Comparison of ENCODE assay signal across 11 cellular contexts in genomic region chr22:46081036-46081830, GRCh38.
A peak's percentile ranks its signal among the peaks of the same experiment; 100 is the strongest.
DNase-seq lines count a peak whose midpoint lies in the region; ATAC-seq, FAIRE-seq and TF ChIP-seq lines count a peak whose summit lies in the region.
"Had no signal": no experiment of that assay in that cellular context is flagged by ENCODE, and none has a peak within 500 bp of the region (broad histone marks: within the 10 kb centered on the region; RNA-seq: fewer than 3 reads in every experiment).

No MANE protein-coding gene starts in this region.

- peaks cover 39% of the 10 kb centered on the region for H3K36me3 ChIP-seq in adipocyte (ENCODE audit: control insufficient read depth, insufficient read depth, low read length, severe bottlenecking)
- H3K36me3 ChIP-seq in psoas muscle (ENCODE audit: insufficient read depth in 1 of 2, low read depth in 1 of 2) = peaks cover 0 to 8% of the 10 kb centered on the region in 2 donors
- H3K36me3 ChIP-seq: cardiac muscle cell had no signal

- H3K4me1 Mint-ChIP-seq in glutamatergic neuron (ENCODE audit: low read depth, unreplicated experiment) = no peaks in the 10 kb centered on the region

- H3K27ac ChIP-seq in C4-2B (peak overlapping the region; percentile 100), psoas muscle (peak overlapping the region; percentile 98)
- H3K27ac ChIP-seq: cardiac muscle cell had no signal

- H3K4me3 ChIP-seq in adipocyte (ENCODE audit: low read length) (peak overlapping the region; percentile 100), psoas muscle (peak overlapping the region; percentile 95)
- H3K4me3 ChIP-seq: cardiac muscle cell had no signal

- no peaks in the 10 kb centered on the region for H3K27me3 ChIP-seq in adipocyte (replicated peaks; ENCODE audit: control insufficient read depth, insufficient read depth, low read length)
- H3K27me3 ChIP-seq in psoas muscle (ENCODE audit: insufficient read depth in 3 of 3, low read length in 2 of 3) = no peaks in the 10 kb centered on the region

- no peak overlapping the region for H3K4me3 Mint-ChIP-seq in glutamatergic neuron (ENCODE audit: unreplicated experiment)

- TF ChIP-seq CTCF in C4-2B (conservative IDR thresholded peaks at IDR 0.05) (no peak), glutamatergic neuron (IDR thresholded peaks at IDR 0.05; ENCODE audit: partially characterized antibody, unreplicated experiment) (no peak), psoas muscle (IDR thresholded peaks at IDR 0.05) (no peak)

- H3K9ac ChIP-seq in adipocyte (ENCODE audit: low read length) = peak overlapping the region; percentile 100

- peaks cover 1% of the 10 kb centered on the region for H3K9me3 Mint-ChIP-seq in glutamatergic neuron (ENCODE audit: unreplicated experiment)

- H3K4me1 ChIP-seq in adipocyte (ENCODE audit: control insufficient read depth, insufficient read depth, low read length) (peaks cover 53% of the 10 kb centered on the region), psoas muscle (peaks cover 78% of the 10 kb centered on the region)

- intact Hi-C loops in psoas muscle (cut with DNase I) = no loop called here

- no peak for FAIRE-seq in HTR-8/SVneo (lab: Jason Lieb, UNC)

- H3K27ac Mint-ChIP-seq in glutamatergic neuron (ENCODE audit: unreplicated experiment) = no peak overlapping the region

- H3K27me3 Mint-ChIP-seq in glutamatergic neuron (ENCODE audit: unreplicated experiment) = peaks cover 5% of the 10 kb centered on the region

- H3K9me3 ChIP-seq in adipocyte (ENCODE audit: control insufficient read depth, low read length) = no peaks in the 10 kb centered on the region
- no peaks in the 10 kb centered on the region for H3K9me3 ChIP-seq in psoas muscle

- no peaks in the 10 kb centered on the region for H3K36me3 Mint-ChIP-seq in glutamatergic neuron (ENCODE audit: unreplicated experiment)

- DNase-seq in adipocyte (ENCODE audit: low read depth) (no peak), glutamatergic neuron (peak; percentile 12), psoas muscle (peak; percentile 32 to 62), HTR-8/SVneo (ENCODE audit: insufficient read length, low spot score) (no peak), SW480 (ENCODE audit: low spot score) (no peak), DMS114 treated with DMSO at 0.1 percent for 48 hours (lab: John Stamatoyannopoulos, UW; ENCODE audit: unreplicated experiment) (no peak)
- DNase-seq: activated CD4-positive, alpha-beta T cell treated with anti-CD3 and anti-CD28 coated beads for 48 hours; midbrain had no signal

- 18 to 41% (median 19%) methylated on average over 25 of the region's 25 CpGs for WGBS in psoas muscle, 3 donors

- ATAC-seq in psoas muscle = no peak
- no peak for ATAC-seq in HG02840 (IDR thresholded peaks at IDR 0.05; ENCODE audit: low FRiP score, unreplicated experiment)

Comparison
In these comparisons a context has a peak if more than half of its experiments do, and no peak if none do; other contexts are left out.
1. DNase-seq: peak in glutamatergic neuron (single experiment) and psoas muscle (2 of 2); none in adipocyte (single experiment), HTR-8/SVneo (single experiment), SW480 (single experiment) and DMS114 treated with DMSO at 0.1 percent for 48 hours (single experiment).